9 cellular contexts compared by ENCODE assay signal in the genomic region with DNA sequence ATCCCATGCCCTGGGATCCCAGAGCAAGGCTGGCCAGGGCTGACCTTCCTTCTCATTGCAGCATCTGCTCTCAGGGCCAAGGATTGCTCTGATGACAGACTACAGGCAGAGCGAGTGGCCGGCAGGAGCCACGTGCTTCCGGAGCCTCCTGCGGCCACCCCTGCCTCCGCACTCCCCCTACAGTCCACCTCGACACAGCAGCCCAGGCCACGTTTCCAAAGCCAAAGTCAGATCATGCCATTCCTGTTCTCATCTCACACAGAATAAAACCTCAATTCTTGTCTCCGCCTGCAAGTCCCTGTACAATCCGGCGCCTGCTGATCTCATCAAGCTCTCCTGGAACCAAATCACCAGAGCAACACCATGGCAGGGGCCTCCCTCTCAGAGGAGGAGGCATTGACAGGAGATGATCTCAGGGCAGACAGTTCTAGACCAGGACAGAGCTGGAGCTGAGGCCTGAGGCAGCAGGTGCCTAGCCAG. TPM values are rescaled to one million over a fixed set of nuclear protein-coding genes. Genes with fewer than 3 reads are reported as not detected.
DNase-seq lines count a peak whose midpoint lies in the region; ATAC-seq, FAIRE-seq and TF ChIP-seq lines count a peak whose summit lies in the region.
"Had no signal": no experiment of that assay in that cellular context is flagged by ENCODE, and none has a peak within 500 bp of the region (broad histone marks: within the 10 kb centered on the region; RNA-seq: fewer than 3 reads in every experiment).

No MANE protein-coding gene starts in this region.

- peaks cover 11% of the 10 kb centered on the region for H3K27me3 ChIP-seq in keratinocyte (ENCODE audit: control insufficient read depth, extremely low read depth, insufficient read depth, low read length)

- intact Hi-C loops in MCF 10A (cut with micrococcal nuclease), result loop anchor here (2.0 to 10.0 kb wide), 5 partner anchors 51 to 442 kb away; partner anchors contain the start of gene NUP50

- no peaks in the 10 kb centered on the region for H3K9me1 ChIP-seq in keratinocyte (ENCODE audit: control insufficient read depth, extremely low read depth, insufficient read depth, low read length)

- POLR2A ChIA-PET in HEK293T (lab: Yijun Ruan, JAX) (interaction anchor here (1.7 kb wide), 1 partner anchor 55 kb away, joined by 3 read pairs; no protein-coding TSS in a partner anchor), MCF 10A (lab: Yijun Ruan, JAX) (no interaction called here)

- H3K4me3 Mint-ChIP-seq in MCF 10A (ENCODE audit: unreplicated experiment), result no peak overlapping the region
- peak overlapping the region; percentile 48 for H3K4me3 Mint-ChIP-seq in stimulated activated memory B cell treated with anti-CD40 and anti-IgM and Interleukin-4, amounts not matched to agents 10 μg/mL and 1 μg/mL and 100 μg/mL, for 72 hours

- dilution Hi-C loops in keratinocyte (cut with MboI; ENCODE audit: extremely low pct_ligation_motif_present, low sequenced_read_pairs), result no loop called here

- FAIRE-seq in keratinocyte (lab: Jason Lieb, UNC) (peak; percentile 83), GM19239 (lab: Jason Lieb, UNC) (no peak)

- no peak overlapping the region for H3K4me3 ChIP-seq in keratinocyte (ENCODE audit: control insufficient read depth in 2 of 3, extremely low read depth in 1 of 3, insufficient read depth in 2 of 3, low read depth in 1 of 3, low read length in 3 of 3)

- peaks cover 8% of the 10 kb centered on the region for H3K4me1 Mint-ChIP-seq in MCF 10A (ENCODE audit: insufficient read depth, unreplicated experiment)
- peaks cover 68% of the 10 kb centered on the region for H3K4me1 Mint-ChIP-seq in stimulated activated memory B cell treated with anti-CD40 and anti-IgM and Interleukin-4, amounts not matched to agents 10 μg/mL and 1 μg/mL and 100 μg/mL, for 72 hours

- H3K27ac Mint-ChIP-seq in MCF 10A (ENCODE audit: low read depth, unreplicated experiment), result no peak overlapping the region
- peak overlapping the region; percentile 76 for H3K27ac Mint-ChIP-seq in stimulated activated memory B cell treated with anti-CD40 and anti-IgM and Interleukin-4, amounts not matched to agents 10 μg/mL and 1 μg/mL and 100 μg/mL, for 72 hours

- no peaks in the 10 kb centered on the region for H3K36me3 ChIP-seq in keratinocyte (ENCODE audit: control insufficient read depth in 2 of 2, extremely low read depth in 1 of 2, insufficient read depth in 2 of 2, low read length in 2 of 2)

- no peaks in the 10 kb centered on the region for H3K9me3 ChIP-seq in keratinocyte (ENCODE audit: control insufficient read depth, low read depth, low read length)

- no peaks in the 10 kb centered on the region for H3K9me3 Mint-ChIP-seq in MCF 10A (ENCODE audit: unreplicated experiment)
- no peaks in the 10 kb centered on the region for H3K9me3 Mint-ChIP-seq in stimulated activated memory B cell treated with anti-CD40 and anti-IgM and Interleukin-4, amounts not matched to agents 10 μg/mL and 1 μg/mL and 100 μg/mL, for 72 hours

- no peaks in the 10 kb centered on the region for H3K79me2 ChIP-seq in keratinocyte (ENCODE audit: control insufficient read depth, insufficient read depth, low read length)

- no peak overlapping the region for H3K27ac ChIP-seq in keratinocyte (ENCODE audit: control insufficient read depth, insufficient read depth, low read length)

- H4K20me1 ChIP-seq in keratinocyte (ENCODE audit: control insufficient read depth, extremely low read depth, insufficient read depth, low read length), result no peaks in the 10 kb centered on the region

- peak; percentile 75 for DNase-seq in HEK293T (ENCODE audit: extremely low spot score)
- DNase-seq in NCI-H146 treated with DMSO at 0.1 percent for 48 hours (lab: John Stamatoyannopoulos, UW; ENCODE audit: unreplicated experiment), result peak; percentile 14
- DNase-seq in MCF 10A (ENCODE audit: unreplicated experiment), result peak; percentile 75
- DNase-seq in keratinocyte (ENCODE audit: low read depth, low spot score), result peak; percentile 81
- no peak for DNase-seq in GM19239 (ENCODE audit: insufficient read length, low spot score)
- no peak for DNase-seq in activated gamma-delta T cell treated with Interleukin-2 at 50 U/mL for 16 hours

- CTCF ChIA-PET in HEK293T (lab: Yijun Ruan, JAX) (interaction anchor here (0.7 to 1.0 kb wide), 2 partner anchors 43 to 163 kb away, joined by 3 to 4 read pairs; no protein-coding TSS in a partner anchor), MCF 10A (lab: Yijun Ruan, JAX) (interaction anchor here (0.6 to 0.7 kb wide), 2 partner anchors 178 to 295 kb away, joined by 3 read pairs; no protein-coding TSS in a partner anchor)

- ATAC-seq in stimulated activated memory B cell treated with anti-CD40 and anti-IgM and Interleukin-4, amounts not matched to agents 10 μg/mL and 1 μg/mL and 100 μg/mL, for 72 hours, result peak; percentile 46

- H2AFZ ChIP-seq in keratinocyte (ENCODE audit: control insufficient read depth, low read length), result peak overlapping the region; percentile 69

- TF ChIP-seq CTCF in GM12873 (IDR thresholded peaks at IDR 0.05; ENCODE audit: insufficient read depth, low read depth, low read length, missing control alignments) (peak; percentile 64), MCF 10A (IDR thresholded peaks at IDR 0.05; ENCODE audit: unreplicated experiment) (peak; percentile 63), keratinocyte (optimal IDR thresholded peaks at IDR 0.05 in 1 of 3, IDR thresholded peaks at IDR 0.05 in 1 of 3, conservative IDR thresholded peaks at IDR 0.05 in 1 of 3; ENCODE audit: extremely low read depth in 1 of 3, insufficient read depth in 2 of 3, low read length in 3 of 3) (peak; percentile 77 to 96 (median 81))

- H3K27me3 Mint-ChIP-seq in MCF 10A (ENCODE audit: insufficient read depth, unreplicated experiment), result no peaks in the 10 kb centered on the region
- H3K27me3 Mint-ChIP-seq in stimulated activated memory B cell treated with anti-CD40 and anti-IgM and Interleukin-4, amounts not matched to agents 10 μg/mL and 1 μg/mL and 100 μg/mL, for 72 hours, result peaks cover 9% of the 10 kb centered on the region

- peaks cover 16% of the 10 kb centered on the region for H3K4me1 ChIP-seq in keratinocyte (ENCODE audit: control insufficient read depth, extremely low read depth, insufficient read depth, low read length)

- no peaks in the 10 kb centered on the region for H3K36me3 Mint-ChIP-seq in MCF 10A (ENCODE audit: insufficient read depth, unreplicated experiment)
- H3K36me3 Mint-ChIP-seq in stimulated activated memory B cell treated with anti-CD40 and anti-IgM and Interleukin-4, amounts not matched to agents 10 μg/mL and 1 μg/mL and 100 μg/mL, for 72 hours, result no peaks in the 10 kb centered on the region

- peak overlapping the region; percentile 41 for H3K4me2 ChIP-seq in keratinocyte (ENCODE audit: control insufficient read depth, extremely low read depth, insufficient read depth, low read depth, low read length)

- peak overlapping the region; percentile 44 for H3K9ac ChIP-seq in keratinocyte (ENCODE audit: control insufficient read depth, extremely low read depth, insufficient read depth, low read length)

- no TSS peak for BruUV-seq in MCF 10A (replicated peaks; lab: Mats Ljungman, UMichigan)

TF ChIP-seq in HEK293T, 16 proteins besides CTCF, POLR2A, EP300 and RAD21:
- TF ChIP-seq PKNOX1 (IDR thresholded peaks at IDR 0.05) (no peak), SUZ12 (IDR thresholded peaks at IDR 0.05) (no peak), TARDBP (IDR thresholded peaks at IDR 0.05) (no peak), L3MBTL2 (conservative IDR thresholded peaks at IDR 0.05) (peak; percentile 88)

RNA-seq across cellular contexts. Expression of gene UPK3A, which starts 20.9 kb away (rescaled TPM):
- not detected in 2 replicates for total RNA-seq in MCF 10A (2022)
- not detected in 3 replicates for polyA plus RNA-seq in keratinocyte
- not detected for polyA plus RNA-seq in keratinocyte (2011; ENCODE audit: low read depth)
- polyA plus RNA-seq in keratinocyte (2011; cell fraction: cytosol; rRNA removed), result not detected in 2 replicates
- polyA plus RNA-seq in keratinocyte (2011; cell fraction: nucleus; rRNA removed), result not detected in 2 replicates
- polyA plus RNA-seq in keratinocyte (2012; ENCODE audit: low replicate concordance), result not detected in 2 replicates
- not detected in 3 replicates for polyA minus RNA-seq in keratinocyte
- not detected for polyA minus RNA-seq in keratinocyte (2011; cell fraction: cytosol; rRNA and poly(A)+ RNA removed)
- not detected in 2 replicates for polyA minus RNA-seq in keratinocyte (2011; cell fraction: nucleus; rRNA and poly(A)+ RNA removed)
- total RNA-seq: subcutaneous adipose tissue had no signal

RNA-seq across cellular contexts. Expression of gene KIAA0930, which starts 23.1 kb away (rescaled TPM):
- total RNA-seq in MCF 10A (2022), result 61.9 and 63.4 TPM in 2 replicates
- 115 to 163 TPM (median 140 TPM) in 3 replicates for polyA plus RNA-seq in keratinocyte
- 165 TPM for polyA plus RNA-seq in keratinocyte (2011; ENCODE audit: low read depth)
- 117 and 219 TPM in 2 replicates for polyA plus RNA-seq in keratinocyte (2011; cell fraction: cytosol; rRNA removed)
- 109 and 144 TPM in 2 replicates for polyA plus RNA-seq in keratinocyte (2011; cell fraction: nucleus; rRNA removed)
- polyA plus RNA-seq in keratinocyte (2012; ENCODE audit: low replicate concordance), result 103 and 146 TPM in 2 replicates
- 85.0 to 167 TPM (median 153 TPM) in 3 replicates for polyA minus RNA-seq in keratinocyte
- polyA minus RNA-seq in keratinocyte (2011; cell fraction: cytosol; rRNA and poly(A)+ RNA removed), result 157 TPM
- polyA minus RNA-seq in keratinocyte (2011; cell fraction: nucleus; rRNA and poly(A)+ RNA removed), result 58.6 and 79.3 TPM in 2 replicates

RNA-seq across cellular contexts. Expression of gene FAM118A, which starts 45.9 kb away (rescaled TPM):
- total RNA-seq in MCF 10A (2022), result 16.0 and 16.7 TPM in 2 replicates
- 20.8 to 31.1 TPM (median 28.6 TPM) in 3 replicates for polyA plus RNA-seq in keratinocyte
- polyA plus RNA-seq in keratinocyte (2011; ENCODE audit: low read depth), result 13.8 TPM
- polyA plus RNA-seq in keratinocyte (2011; cell fraction: cytosol; rRNA removed), result 11.0 and 15.6 TPM in 2 replicates
- polyA plus RNA-seq in keratinocyte (2011; cell fraction: nucleus; rRNA removed), result 74.0 and 91.3 TPM in 2 replicates
- polyA plus RNA-seq in keratinocyte (2012; ENCODE audit: low replicate concordance), result 13.3 and 15.0 TPM in 2 replicates
- 13.7 to 19.9 TPM (median 18.3 TPM) in 3 replicates for polyA minus RNA-seq in keratinocyte
- polyA minus RNA-seq in keratinocyte (2011; cell fraction: cytosol; rRNA and poly(A)+ RNA removed), result 24.0 TPM
- 20.0 and 31.6 TPM in 2 replicates for polyA minus RNA-seq in keratinocyte (2011; cell fraction: nucleus; rRNA and poly(A)+ RNA removed)

Comparison
In these comparisons a context has a peak if more than half of its experiments do, and no peak if none do; other contexts are left out.
1. DNase-seq: peak in HEK293T (single experiment), NCI-H146 treated with DMSO at 0.1 percent for 48 hours (single experiment), MCF 10A (single experiment) and keratinocyte (single experiment); none in GM19239 (single experiment) and activated gamma-delta T cell treated with Interleukin-2 at 50 U/mL for 16 hours (single experiment).
2. Peak in every context shown above with its lines, with median percentiles within 50 percentile points of each other: CTCF ChIP-seq.